Comparison of ENCODE assay signal across 16 cellular contexts in genomic region chr9:88652876-88653275, GRCh38.
DNase-seq lines count a peak whose midpoint lies in the region; ATAC-seq and TF ChIP-seq lines count a peak whose summit lies in the region.
"Had no signal": no experiment of that assay in that cellular context is flagged by ENCODE, and none has a peak within 500 bp of the region (broad histone marks: within the 10 kb centered on the region; RNA-seq: fewer than 3 reads in every experiment).

No MANE protein-coding gene starts in this region.

- no peaks in the 10 kb centered on the region for H3K79me2 ChIP-seq in PC-3 (ENCODE audit: low read length)

- POLR2A ChIA-PET in AG04449 (lab: Yijun Ruan, JAX) (no interaction called here), PC-3 (lab: Charles Lee; ENCODE audit: unreplicated experiment) (no interaction called here)

- DNase-seq in AG04449 (ENCODE audit: low read depth, low spot score) (no peak), PC-3 (no peak), esophagus muscularis mucosa (ENCODE audit: extremely low spot score) (no peak), posterior vena cava (ENCODE audit: low spot score) (no peak)
- no peak for DNase-seq in activated effector memory CD4-positive, alpha-beta T cell treated with Interleukin-2 at 50 U/mL for 16 hours
- DNase-seq: activated effector memory CD4-positive, alpha-beta T cell treated with anti-CD3 and anti-CD28 coated beads, Interleukin-2, amount 50 U/mL, for 16 hours; COR-L47; GDM1; NCI-H1105; RPMI8226 had no signal

- H3F3A ChIP-seq in PC-3 (ENCODE audit: low read length, unreplicated experiment): no peaks in the 10 kb centered on the region

- H3K9me2 ChIP-seq in PC-3 (replicated peaks; ENCODE audit: low read length): no peaks in the 10 kb centered on the region

- H4K20me1 ChIP-seq in PC-3 (ENCODE audit: low read length): no peaks in the 10 kb centered on the region

- H3K27me3 ChIP-seq in PC-3 (ENCODE audit: low read length): no peaks in the 10 kb centered on the region
- H3K27me3 ChIP-seq in esophagus muscularis mucosa: no peaks in the 10 kb centered on the region
- H3K27me3 ChIP-seq in rectal smooth muscle tissue (ENCODE audit: control insufficient read depth, insufficient read depth, low read length): no peaks in the 10 kb centered on the region
- H3K27me3 ChIP-seq: gastrocnemius medialis had no signal

- H3K9me3 ChIP-seq in PC-3 (ENCODE audit: low read length): no peaks in the 10 kb centered on the region
- H3K9me3 ChIP-seq in esophagus muscularis mucosa: no peaks in the 10 kb centered on the region
- H3K9me3 ChIP-seq: gastrocnemius medialis had no signal

- H3K27ac ChIP-seq in PC-3 (ENCODE audit: low read length): no peak overlapping the region
- H3K27ac ChIP-seq in esophagus muscularis mucosa (replicated peaks in 1 of 4): peak overlapping the region; percentile 64 to 79 (median 74)
- peak overlapping the region; percentile 65 for H3K27ac ChIP-seq in rectal smooth muscle tissue (ENCODE audit: low read depth, low read length)
- H3K27ac ChIP-seq: gastrocnemius medialis had no signal

- 58% methylated on average over 1 of the region's 1 CpG for WGBS in esophagus muscularis mucosa

- TF ChIP-seq EP300 in esophagus muscularis mucosa (IDR thresholded peaks at IDR 0.05): no peak

- H3K4me1 ChIP-seq in PC-3 (ENCODE audit: insufficient read depth, low read length): peaks cover 5% of the 10 kb centered on the region; the same call in 1 of the 2 replicates
- peaks cover 13 to 39% (median 37%) of the 10 kb centered on the region in 4 donors for H3K4me1 ChIP-seq in esophagus muscularis mucosa
- peaks cover 5% of the 10 kb centered on the region for H3K4me1 ChIP-seq in rectal smooth muscle tissue (ENCODE audit: control insufficient read depth, insufficient read depth, low read length)
- H3K4me1 ChIP-seq: gastrocnemius medialis had no signal

- H3K4me2 ChIP-seq in PC-3 (ENCODE audit: low read length): 0 out of 2 replicates have a peak overlapping the region, but pooled peaks have one; percentile 16

- TF ChIP-seq POLR2A in esophagus muscularis mucosa (IDR thresholded peaks at IDR 0.05; ENCODE audit: low read depth): no peak

- CTCF ChIA-PET in AG04449 (lab: Yijun Ruan, JAX) (interaction anchor here (1.0 to 1.7 kb wide), 3 partner anchors 60 to 341 kb away, joined by 3 to 7 read pairs (median 4); no protein-coding TSS in a partner anchor), PC-3 (lab: Charles Lee) (no interaction called here)

- intact Hi-C loops in PC-3 (cut with micrococcal nuclease): no loop called here
- intact Hi-C loops in esophagus muscularis mucosa (cut with DNase I): loop anchor here (5.0 kb wide), 1 partner anchor 61 kb away; no protein-coding TSS in a partner anchor
- intact Hi-C loops in posterior vena cava (cut with DNase I): no loop called here

- H2AFZ ChIP-seq in PC-3 (ENCODE audit: low read length): 0 out of 2 replicates have a peak overlapping the region, but pooled peaks have one; percentile 40

- TF ChIP-seq CTCF in AG04449 (IDR thresholded peaks at IDR 0.05; ENCODE audit: insufficient read depth, low read length, missing control alignments) (no peak), PC-3 (conservative IDR thresholded peaks at IDR 0.05; ENCODE audit: low read depth, low read length) (no peak), esophagus muscularis mucosa (IDR thresholded peaks at IDR 0.05) (no peak)

- ATAC-seq in PC-3: no peak
- ATAC-seq in HG03520 (IDR thresholded peaks at IDR 0.05; ENCODE audit: unreplicated experiment): no peak
- ATAC-seq in HG03159 (IDR thresholded peaks at IDR 0.05; ENCODE audit: unreplicated experiment): no peak
- ATAC-seq: stimulated activated memory B cell treated with anti-CD40 and anti-IgM and Interleukin-4, amounts not matched to agents 10 μg/mL and 1 μg/mL and 100 μg/mL, for 72 hours; WTC11 had no signal

- BruUV-seq in PC-3 (replicated peaks; lab: Mats Ljungman, UMichigan): no TSS peak

- no peak overlapping the region for H3K9ac ChIP-seq in PC-3 (ENCODE audit: low read length)
- H3K9ac ChIP-seq in rectal smooth muscle tissue (ENCODE audit: low read length): no peak overlapping the region

- H3K36me3 ChIP-seq in PC-3 (ENCODE audit: low read depth, low read length) (no peaks in the 10 kb centered on the region), esophagus muscularis mucosa (no peaks in the 10 kb centered on the region), rectal smooth muscle tissue (ENCODE audit: control insufficient read depth, insufficient read depth, low read length) (no peaks in the 10 kb centered on the region)
- H3K36me3 ChIP-seq: gastrocnemius medialis had no signal

- H3K4me3 ChIP-seq in AG04449 (ENCODE audit: low read depth, low read length) (peak overlapping the region; percentile 27), PC-3 (ENCODE audit: low read length) (no peak overlapping the region), esophagus muscularis mucosa (no peak overlapping the region), rectal smooth muscle tissue (ENCODE audit: low read length) (no peak overlapping the region)
- H3K4me3 ChIP-seq: gastrocnemius medialis had no signal
